Comparison of ENCODE assay signal across 10 cellular contexts in the genomic region with DNA sequence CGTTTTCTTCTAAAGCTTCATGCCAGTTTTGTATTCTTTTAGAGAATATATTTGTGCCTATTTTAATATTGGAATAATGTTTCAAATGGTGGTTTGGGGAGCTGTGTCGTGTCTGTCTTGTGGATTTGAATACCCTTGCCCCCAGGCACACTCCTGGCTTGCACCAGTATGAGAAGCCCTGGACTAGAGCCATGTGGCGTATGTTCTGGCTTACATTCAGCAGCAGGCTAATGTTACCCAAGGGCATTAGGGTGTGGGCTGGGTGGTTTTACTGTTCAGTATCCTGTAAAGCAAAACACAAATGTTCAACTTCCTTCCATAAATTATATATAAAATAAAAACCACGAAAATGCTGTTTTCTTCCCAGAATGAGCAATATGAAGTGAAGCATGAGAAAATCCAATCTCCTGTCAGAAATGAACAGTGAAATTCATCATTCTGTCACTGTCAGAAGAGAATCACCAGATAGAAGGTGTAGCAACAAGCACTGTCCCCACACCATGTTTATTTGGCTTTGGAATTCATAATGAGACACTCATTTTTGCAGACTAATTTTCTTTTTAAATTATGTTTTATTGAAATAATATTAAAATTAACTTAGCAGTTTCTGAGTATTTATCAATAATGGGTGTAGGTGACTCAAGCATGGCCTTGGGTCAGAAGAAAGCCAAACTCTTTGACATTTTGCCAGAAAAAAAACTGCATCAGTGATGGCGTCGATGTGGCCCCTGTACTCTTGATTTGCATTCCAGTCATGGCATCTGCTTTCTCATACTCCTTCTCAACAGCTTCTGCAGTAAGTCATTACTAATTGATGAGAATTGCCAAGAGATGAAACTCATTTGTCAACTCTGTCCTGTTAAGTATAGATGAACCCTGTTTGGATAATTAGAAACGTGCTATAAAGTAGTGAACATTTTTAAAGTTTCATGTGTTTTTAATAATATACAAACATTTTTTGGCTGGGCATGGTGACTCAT. TPM values are rescaled to one million over a fixed set of nuclear protein-coding genes. Genes with fewer than 3 reads are reported as not detected.
DNase-seq lines count a peak whose midpoint lies in the region; ATAC-seq and TF ChIP-seq lines count a peak whose summit lies in the region.
"Had no signal": no experiment of that assay in that cellular context is flagged by ENCODE, and none has a peak within 500 bp of the region (broad histone marks: within the 10 kb centered on the region; RNA-seq: fewer than 3 reads in every experiment).

No MANE protein-coding gene starts in this region.

- TF ChIP-seq CTCF in MCF 10A (IDR thresholded peaks at IDR 0.05; ENCODE audit: unreplicated experiment): no peak
- no peak for TF ChIP-seq CTCF in right lobe of liver (IDR thresholded peaks at IDR 0.05)

- peaks cover 26% of the 10 kb centered on the region for H4K20me1 ChIP-seq in BLaER1

- peak overlapping the region; percentile 57 for H3K4me2 ChIP-seq in BLaER1

- H3K36me3 ChIP-seq in BLaER1: no peaks in the 10 kb centered on the region
- H3K36me3 ChIP-seq in right lobe of liver: no peaks in the 10 kb centered on the region

- H3K9me3 Mint-ChIP-seq in MCF 10A (ENCODE audit: unreplicated experiment): no peaks in the 10 kb centered on the region
- H3K9me3 Mint-ChIP-seq in activated T-cell treated with anti-CD3 and anti-CD28 coated beads, Interleukin-2, amount 50 U/mL, for 24 hours: no peaks in the 10 kb centered on the region
- H3K9me3 Mint-ChIP-seq: activated naive CD8-positive, alpha-beta T cell treated with anti-CD3 and anti-CD28 coated beads for 36 hours; memory B cell had no signal

- peak; percentile 77 for DNase-seq in LHCN-M2 (ENCODE audit: low read depth)
- peak; percentile 95 for DNase-seq in MCF 10A (ENCODE audit: unreplicated experiment)
- DNase-seq in right lobe of liver: peak; percentile 62 to 85 (median 70)
- no peak for DNase-seq in NCI-H446 (lab: John Stamatoyannopoulos, UW)
- no peak for DNase-seq in activated T-cell treated with anti-CD3 and anti-CD28 coated beads, Interleukin-2, amount 50 U/mL, for 24 hours
- DNase-seq: activated naive CD8-positive, alpha-beta T cell treated with anti-CD3 and anti-CD28 coated beads for 36 hours had no signal

- no peak overlapping the region for H3K9ac ChIP-seq in BLaER1

- H3K27me3 Mint-ChIP-seq in MCF 10A (ENCODE audit: insufficient read depth, unreplicated experiment): no peaks in the 10 kb centered on the region
- H3K27me3 Mint-ChIP-seq in activated T-cell treated with anti-CD3 and anti-CD28 coated beads, Interleukin-2, amount 50 U/mL, for 24 hours: no peaks in the 10 kb centered on the region
- H3K27me3 Mint-ChIP-seq: memory B cell had no signal

- TF ChIP-seq POLR2A in right lobe of liver (IDR thresholded peaks at IDR 0.05): no peak

- H3K27me3 ChIP-seq in BLaER1: no peaks in the 10 kb centered on the region
- H3K27me3 ChIP-seq in right lobe of liver: no peaks in the 10 kb centered on the region

- peaks cover 36% of the 10 kb centered on the region for H3K4me1 Mint-ChIP-seq in MCF 10A (ENCODE audit: insufficient read depth, unreplicated experiment)
- H3K4me1 Mint-ChIP-seq in activated T-cell treated with anti-CD3 and anti-CD28 coated beads, Interleukin-2, amount 50 U/mL, for 24 hours (ENCODE audit: low read depth): peaks cover 2% of the 10 kb centered on the region
- H3K4me1 Mint-ChIP-seq: memory B cell had no signal

- H3K4me3 Mint-ChIP-seq in MCF 10A (ENCODE audit: unreplicated experiment): peak overlapping the region; percentile 42
- no peak overlapping the region for H3K4me3 Mint-ChIP-seq in activated T-cell treated with anti-CD3 and anti-CD28 coated beads, Interleukin-2, amount 50 U/mL, for 24 hours
- H3K4me3 Mint-ChIP-seq: activated naive CD8-positive, alpha-beta T cell treated with anti-CD3 and anti-CD28 coated beads for 36 hours; memory B cell had no signal

- peak overlapping the region; percentile 69 for H3K27ac Mint-ChIP-seq in MCF 10A (ENCODE audit: low read depth, unreplicated experiment)
- H3K27ac Mint-ChIP-seq in activated T-cell treated with anti-CD3 and anti-CD28 coated beads, Interleukin-2, amount 50 U/mL, for 24 hours: no peak overlapping the region
- H3K27ac Mint-ChIP-seq: activated naive CD8-positive, alpha-beta T cell treated with anti-CD3 and anti-CD28 coated beads for 36 hours; memory B cell had no signal

- intact Hi-C loops in MCF 10A (cut with micrococcal nuclease) (loop anchor here (2.0 kb wide), 1 partner anchor 44 kb away; a partner anchor contains a TSS), right lobe of liver (cut with DNase I) (no loop called here)

- WGBS in right lobe of liver (ENCODE audit: insufficient coverage, low coverage, low lambda C conversion rate, missing lambda C conversion rate): 39% methylated on average over 7 of the region's 7 CpGs

- peak; percentile 96 to 97 (median 96) for ATAC-seq in right lobe of liver
- ATAC-seq in GM19452 (IDR thresholded peaks at IDR 0.05; ENCODE audit: unreplicated experiment): no peak
- ATAC-seq in GM21381 (IDR thresholded peaks at IDR 0.05; ENCODE audit: unreplicated experiment): no peak

- H3K4me3 ChIP-seq in BLaER1 (no peak overlapping the region), right lobe of liver (no peak overlapping the region)

- POLR2A ChIA-PET in MCF 10A (lab: Yijun Ruan, JAX): interaction anchor here (0.5 to 8.8 kb wide), 7 partner anchors 12 to 301 kb away, joined by 3 to 112 read pairs (median 4); a partner anchor contains a TSS

- CTCF ChIA-PET in MCF 10A (lab: Yijun Ruan, JAX): interaction anchor here (0.7 to 1.8 kb wide), 9 partner anchors 15 to 119 kb away, joined by 3 to 8 read pairs (median 3); no protein-coding TSS in a partner anchor

- no peaks in the 10 kb centered on the region for H3K36me3 Mint-ChIP-seq in MCF 10A (ENCODE audit: insufficient read depth, unreplicated experiment)
- H3K36me3 Mint-ChIP-seq in activated T-cell treated with anti-CD3 and anti-CD28 coated beads, Interleukin-2, amount 50 U/mL, for 24 hours (ENCODE audit: low read depth): no peaks in the 10 kb centered on the region
- H3K36me3 Mint-ChIP-seq: activated naive CD8-positive, alpha-beta T cell treated with anti-CD3 and anti-CD28 coated beads for 36 hours; memory B cell had no signal

- H3K27ac ChIP-seq in BLaER1: no peak overlapping the region
- no peak overlapping the region for H3K27ac ChIP-seq in right lobe of liver

- H3K4me1 ChIP-seq in BLaER1: peaks cover 16% of the 10 kb centered on the region
- H3K4me1 ChIP-seq in right lobe of liver: peaks cover 0 to 24% (median 9%) of the 10 kb centered on the region in 4 donors

- H3K9me3 ChIP-seq in BLaER1: no peaks in the 10 kb centered on the region
- no peaks in the 10 kb centered on the region for H3K9me3 ChIP-seq in right lobe of liver

- no TSS peak for BruUV-seq in MCF 10A (replicated peaks; lab: Mats Ljungman, UMichigan)

RNA-seq across cellular contexts. Expression of a gene that starts 43.8 kb away (rescaled TPM):
- total RNA-seq in LHCN-M2 (2014; rRNA removed) (14.3 and 14.7 TPM in 2 replicates), MCF 10A (2022) (38.6 and 42.4 TPM in 2 replicates), right lobe of liver (10 to 100 TPM; 19.5 to 48.9 (median 34.4) TPM)
- polyA plus RNA-seq in LHCN-M2 (2012): 9.6 TPM

Comparison
In these comparisons a context has a peak if more than half of its experiments do, and no peak if none do; other contexts are left out.
1. DNase-seq: peak in LHCN-M2 (single experiment), MCF 10A (single experiment) and right lobe of liver (3 of 3); none in NCI-H446 (0 of 2) and activated T-cell treated with anti-CD3 and anti-CD28 coated beads, Interleukin-2, amount 50 U/mL, for 24 hours (single experiment).
2. ATAC-seq: peak in right lobe of liver (4 of 4); none in GM19452 (single experiment) and GM21381 (single experiment).